Comparison of ENCODE assay signal across 1 cellular context in genomic region chr17:77479372-77479781, GRCh38.
TF ChIP-seq lines count a peak whose summit lies in the region.

No MANE protein-coding gene starts in this region.

TF ChIP-seq in WTC11, 78 proteins besides CTCF, POLR2A, EP300 and RAD21 (continued from another document):
- TF ChIP-seq ARID4B (CRISPR knock-in tag; IDR thresholded peaks at IDR 0.05; ENCODE audit: borderline replicate concordance) = no peak
- TF ChIP-seq FOXK1 (CRISPR knock-in tag; IDR thresholded peaks at IDR 0.05) = no peak
- TF ChIP-seq NFYB (CRISPR knock-in tag; conservative IDR thresholded peaks at IDR 0.05; ENCODE audit: low read depth) = no peak
- TF ChIP-seq GABPB1 (CRISPR knock-in tag; IDR thresholded peaks at IDR 0.05) = no peak
- TF ChIP-seq, protein P1, sequence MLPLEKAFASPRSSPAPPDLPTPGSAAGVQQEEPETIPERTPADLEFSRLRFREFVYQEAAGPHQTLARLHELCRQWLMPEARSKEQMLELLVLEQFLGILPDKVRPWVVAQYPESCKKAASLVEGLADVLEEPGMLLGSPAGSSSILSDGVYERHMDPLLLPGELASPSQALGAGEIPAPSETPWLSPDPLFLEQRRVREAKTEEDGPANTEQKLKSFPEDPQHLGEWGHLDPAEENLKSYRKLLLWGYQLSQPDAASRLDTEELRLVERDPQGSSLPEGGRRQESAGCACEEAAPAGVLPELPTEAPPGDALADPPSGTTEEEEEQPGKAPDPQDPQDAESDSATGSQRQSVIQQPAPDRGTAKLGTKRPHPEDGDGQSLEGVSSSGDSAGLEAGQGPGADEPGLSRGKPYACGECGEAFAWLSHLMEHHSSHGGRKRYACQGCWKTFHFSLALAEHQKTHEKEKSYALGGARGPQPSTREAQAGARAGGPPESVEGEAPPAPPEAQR (CRISPR knock-in tag; IDR thresholded peaks at IDR 0.05) = no peak
- TF ChIP-seq ATF3 (CRISPR knock-in tag; conservative IDR thresholded peaks at IDR 0.05) = no peak
